In genomic region chr9:96453625-96454024, GRCh38 we compare ENCODE assay signal across 8 cellular contexts. TPM values are rescaled to one million over a fixed set of nuclear protein-coding genes. Genes with fewer than 3 reads are reported as not detected.
DNase-seq lines count a peak whose midpoint lies in the region; ATAC-seq and TF ChIP-seq lines count a peak whose summit lies in the region.

No MANE protein-coding gene starts in this region.

- TF ChIP-seq POLR2A in tibial nerve (IDR thresholded peaks at IDR 0.05) = no peak

- no peaks in the 10 kb centered on the region for H3K9me3 Mint-ChIP-seq in activated naive CD8-positive, alpha-beta T cell (ENCODE audit: low read depth)
- no peaks in the 10 kb centered on the region for H3K9me3 Mint-ChIP-seq in activated naive CD8-positive, alpha-beta T cell treated with anti-CD3 and anti-CD28 coated beads, Interleukin-2, amount 50 U/mL, for 24 hours

- no peak overlapping the region for H3K4me3 ChIP-seq in tibial nerve

- CTCF ChIA-PET in RWPE1 (lab: Yijun Ruan, JAX) = no interaction called here

- ATAC-seq in activated naive CD8-positive, alpha-beta T cell treated with anti-CD3 and anti-CD28 coated beads, Interleukin-2, amount 50 U/mL, for 24 hours = no peak

- no peaks in the 10 kb centered on the region for H3K27me3 Mint-ChIP-seq in activated naive CD8-positive, alpha-beta T cell
- peaks cover 8% of the 10 kb centered on the region for H3K27me3 Mint-ChIP-seq in activated naive CD8-positive, alpha-beta T cell treated with anti-CD3 and anti-CD28 coated beads, Interleukin-2, amount 50 U/mL, for 24 hours

- 22 to 28% methylated on average over 2 of the region's 2 CpGs for WGBS in tibial nerve, 2 donors

- peaks cover 0 to 5% (median 0%) of the 10 kb centered on the region in 3 donors for H3K36me3 ChIP-seq in tibial nerve

- POLR2A ChIA-PET in RWPE1 (lab: Yijun Ruan, JAX; ENCODE audit: low non-redundant PET) = no interaction called here

- H3K9me3 ChIP-seq in tibial nerve = no peaks in the 10 kb centered on the region

- H3K4me1 ChIP-seq in tibial nerve = peaks cover 0 to 41% (median 3%) of the 10 kb centered on the region in 4 donors

- H3K27ac Mint-ChIP-seq in activated naive CD8-positive, alpha-beta T cell = peak overlapping the region; percentile 0
- no peak overlapping the region for H3K27ac Mint-ChIP-seq in activated naive CD8-positive, alpha-beta T cell treated with anti-CD3 and anti-CD28 coated beads, Interleukin-2, amount 50 U/mL, for 24 hours

- H3K4me3 Mint-ChIP-seq in activated naive CD8-positive, alpha-beta T cell = no peak overlapping the region
- H3K4me3 Mint-ChIP-seq in activated naive CD8-positive, alpha-beta T cell treated with anti-CD3 and anti-CD28 coated beads, Interleukin-2, amount 50 U/mL, for 24 hours = no peak overlapping the region

- no peak overlapping the region for H3K27ac ChIP-seq in RWPE1
- H3K27ac ChIP-seq in tibial nerve = no peak overlapping the region

- peak in 1 of 2 donors; percentile 35 for TF ChIP-seq EP300 in tibial nerve (IDR thresholded peaks at IDR 0.05)

- H3K27me3 ChIP-seq in tibial nerve = no peaks in the 10 kb centered on the region

- DNase-seq in activated naive CD8-positive, alpha-beta T cell treated with anti-CD3 and anti-CD28 coated beads, Interleukin-2, amount 50 U/mL, for 24 hours = no peak
- DNase-seq in RWPE1 (ENCODE audit: low spot score) (peak; percentile 73), glomerular visceral epithelial cell (ENCODE audit: extremely low spot score) (peak; percentile 58), tibial nerve (ENCODE audit: low spot score in 2 of 2) (peak in 1 of 2 donors; percentile 37), UCSD-AML1 (lab: John Stamatoyannopoulos, UW; ENCODE audit: unreplicated experiment) (no peak)
- no peak for DNase-seq in activated effector memory CD4-positive, alpha-beta T cell treated with Interleukin-2 at 50 U/mL for 16 hours
- no peak for DNase-seq in stimulated activated CD4-positive, alpha-beta T cell treated with anti-CD3 and anti-CD28 coated beads, Interleukin-4, amount 100 ng/mL, for 1 hour

- peaks cover 28% of the 10 kb centered on the region for H3K4me1 Mint-ChIP-seq in activated naive CD8-positive, alpha-beta T cell (ENCODE audit: low read depth)
- H3K4me1 Mint-ChIP-seq in activated naive CD8-positive, alpha-beta T cell treated with anti-CD3 and anti-CD28 coated beads, Interleukin-2, amount 50 U/mL, for 24 hours = peaks cover 28% of the 10 kb centered on the region

- TF ChIP-seq CTCF in RWPE1 (conservative IDR thresholded peaks at IDR 0.05; ENCODE audit: low read depth) (peak; percentile 90), tibial nerve (IDR thresholded peaks at IDR 0.05) (peak; percentile 28 to 65 (median 55))

- peaks cover 2% of the 10 kb centered on the region for H3K36me3 Mint-ChIP-seq in activated naive CD8-positive, alpha-beta T cell
- peaks cover 2% of the 10 kb centered on the region for H3K36me3 Mint-ChIP-seq in activated naive CD8-positive, alpha-beta T cell treated with anti-CD3 and anti-CD28 coated beads, Interleukin-2, amount 50 U/mL, for 24 hours (ENCODE audit: low read depth)

RNA-seq across cellular contexts. Expression of gene HABP4, which starts 3.7 kb away (rescaled TPM):
- total RNA-seq in tibial nerve = 10 to 100 TPM; 42.8 to 50.0 (median 46.3) TPM

RNA-seq across cellular contexts. Expression of gene ZNF367, which starts 35.5 kb away (rescaled TPM):
- 1 to 10 TPM; 2.5 to 4.3 (median 3.1) TPM for total RNA-seq in tibial nerve

Comparison
In these comparisons a context has a peak if more than half of its experiments do, and no peak if none do; other contexts are left out.
1. DNase-seq: peak in RWPE1 (single experiment) and glomerular visceral epithelial cell (single experiment); none in activated naive CD8-positive, alpha-beta T cell treated with anti-CD3 and anti-CD28 coated beads, Interleukin-2, amount 50 U/mL, for 24 hours (single experiment), activated effector memory CD4-positive, alpha-beta T cell treated with Interleukin-2 at 50 U/mL for 16 hours (single experiment), UCSD-AML1 (single experiment) and stimulated activated CD4-positive, alpha-beta T cell treated with anti-CD3 and anti-CD28 coated beads, Interleukin-4, amount 100 ng/mL, for 1 hour (single experiment).